ENCODE assay signal across 23 cellular contexts in the genomic region with DNA sequence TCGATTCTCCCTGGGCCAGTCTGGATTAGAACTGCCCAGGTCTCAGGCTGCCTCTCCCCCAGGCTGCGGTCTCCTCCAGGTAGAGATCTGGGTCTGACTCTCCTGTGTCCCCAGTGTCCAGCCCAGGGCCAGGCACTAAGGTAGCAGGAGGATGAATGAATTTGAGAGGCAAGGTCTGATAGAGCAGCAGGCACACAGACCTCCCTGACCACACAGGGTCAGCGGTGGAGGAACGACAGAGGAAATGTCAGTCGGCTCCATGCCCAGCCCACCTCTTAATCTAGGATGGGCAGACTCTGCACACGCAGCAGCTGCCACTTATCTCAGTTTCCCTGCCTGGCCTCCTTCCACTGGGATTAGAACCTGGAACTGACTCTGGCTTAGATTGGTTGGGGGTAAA.
"Had no signal": no experiment of that assay in that cellular context is flagged by ENCODE, and none has a peak within 500 bp of the region (broad histone marks: within the 10 kb centered on the region; RNA-seq: fewer than 3 reads in every experiment).

No MANE protein-coding gene starts in this region.

- H3K36me3 ChIP-seq: esophagus squamous epithelium, heart right ventricle, neutrophil, pancreas, tibial artery had no signal

- H3K4me1 ChIP-seq: esophagus squamous epithelium, heart right ventricle, pancreas, testis, tibial artery had no signal

- ATAC-seq: effector memory CD8-positive, alpha-beta T cell; heart right ventricle; left ventricle myocardium superior; mucosa of descending colon; natural killer cell treated with Interleukin-12 subunit alpha and Interleukin-12 subunit beta and Interleukin-15 and Interleukin-18, amount 100 ng/mL, for 72 hours; pancreas; sciatic nerve; stimulated activated memory B cell treated with anti-CD40 and anti-IgM and Interleukin-4, amounts not matched to agents 10 μg/mL and 1 μg/mL and 100 μg/mL, for 72 hours; stimulated activated naive CD8-positive, alpha-beta T cell treated with anti-CD3 and anti-CD28 coated beads, Interleukin-15, Interleukin-2, amounts not matched to agents 100 U/mL and 50 U/mL, for 24 hours had no signal

- H3K27ac ChIP-seq: esophagus squamous epithelium, heart right ventricle, neutrophil, pancreas, testis, tibial artery had no signal

- H3K4me3 ChIP-seq: esophagus squamous epithelium, heart right ventricle, lung, mucosa of descending colon, pancreas, testis, tibial artery had no signal

- H3K9me3 ChIP-seq: esophagus squamous epithelium, heart right ventricle, mucosa of descending colon, neutrophil, pancreas, testis, tibial artery had no signal

- DNase-seq: cortex of kidney; effector memory CD8-positive, alpha-beta T cell; erythroblast; esophagus squamous epithelium; foreskin melanocyte; glutamatergic neuron; heart right ventricle; hippocampal formation; immature natural killer cell; naive B cell; stimulated activated CD4-positive, alpha-beta T cell treated with anti-CD3 and anti-CD28 coated beads, Interleukin-4, amount 100 ng/mL, for 4 hours; stimulated activated naive CD8-positive, alpha-beta T cell treated with anti-CD3 and anti-CD28 coated beads, Interleukin-15, Interleukin-2, amounts not matched to agents 100 U/mL and 50 U/mL, for 24 hours; substantia nigra; testis; tibial artery had no signal

- H3K27me3 ChIP-seq: testis had no signal
